Comparison of ENCODE assay signal across 26 cellular contexts in the genomic region with DNA sequence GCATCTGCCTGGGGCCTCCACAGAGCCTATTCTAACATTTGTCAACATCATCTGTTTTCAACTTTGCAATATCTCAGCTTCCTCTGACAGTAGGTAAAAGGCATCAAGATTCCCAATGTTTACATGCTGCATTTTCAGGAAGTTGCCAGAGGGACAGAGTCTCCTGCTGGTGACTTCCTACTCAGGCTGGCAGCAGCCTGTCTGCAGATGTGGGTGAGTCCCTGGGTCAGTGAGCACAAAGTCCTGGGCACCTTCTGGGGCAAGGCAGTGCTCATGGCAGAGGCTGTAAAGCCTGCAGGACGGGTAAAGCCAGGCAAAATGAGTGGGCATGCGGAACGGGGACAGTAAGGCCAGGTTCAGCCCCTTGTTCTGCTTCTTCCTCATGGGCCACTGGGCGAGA.
"Had no signal": no experiment of that assay in that cellular context is flagged by ENCODE, and none has a peak within 500 bp of the region (broad histone marks: within the 10 kb centered on the region; RNA-seq: fewer than 3 reads in every experiment).

No MANE protein-coding gene starts in this region.

- H3K9me3 ChIP-seq: breast epithelium, left lung, pancreas, prostate gland, sigmoid colon, stomach, suprapubic skin, tibial artery had no signal

- H3K27ac Mint-ChIP-seq: activated B cell treated with CpG ODN at 0.5 μM for 24 hours; activated CD8-positive, alpha-beta T cell treated with anti-CD3 and anti-CD28 coated beads for 36 hours; activated naive CD4-positive, alpha-beta T cell treated with anti-CD3 and anti-CD28 coated beads, Interleukin-2, amount 50 U/mL, for 72 hours; activated T-helper 2 cell treated with anti-CD3 and anti-CD28 coated beads, Interferon-gamma antibody, Interleukin-2, Interleukin-4, amounts not matched to agents 10 μg/mL and 5 μg/mL and 100 μg/mL, durations not matched to agents 14 hours and 24 hours and 36 hours; nephron; stimulated activated naive B cell treated with anti-CD40 and anti-IgM and Interleukin-4, amounts not matched to agents 10 μg/mL and 1 μg/mL and 100 μg/mL, for 72 hours had no signal

- H3K4me1 Mint-ChIP-seq: activated B cell treated with CpG ODN at 0.5 μM for 24 hours; stimulated activated naive B cell treated with anti-CD40 and anti-IgM and Interleukin-4, amounts not matched to agents 10 μg/mL and 1 μg/mL and 100 μg/mL, for 72 hours had no signal

- DNase-seq: activated B cell treated with CpG ODN at 0.5 μM for 24 hours; activated CD4-positive, alpha-beta T cell treated with anti-CD3 and anti-CD28 coated beads, Interleukin-2, amount 50 U/mL, for 1 hour; activated CD8-positive, alpha-beta T cell treated with anti-CD3 and anti-CD28 coated beads for 36 hours; activated T-cell treated with anti-CD3 and anti-CD28 coated beads, Interleukin-2, amount 50 U/mL, for 4 hours; central memory CD4-positive, alpha-beta T cell; foreskin melanocyte; mesendoderm; pancreas; sigmoid colon; small intestine; stimulated activated CD4-positive, alpha-beta T cell treated with anti-CD3 and anti-CD28 coated beads, Interleukin-1b, Interleukin-23, amount 100 ng/mL, for 48 hours; stimulated activated CD4-positive, alpha-beta T cell treated with anti-CD3 and anti-CD28 coated beads, Interleukin-4, amount 100 ng/mL, for 4 hours; stimulated activated CD8-positive, alpha-beta memory T cell treated with anti-CD3 and anti-CD28 coated beads, Interleukin-4, amount 100 ng/mL, for 48 hours; stimulated activated naive B cell treated with anti-CD40 and anti-IgM and Interleukin-4, amounts not matched to agents 10 μg/mL and 1 μg/mL and 100 μg/mL, for 72 hours; stomach; T-helper 2 cell; tibial artery had no signal

- H3K4me1 ChIP-seq: breast epithelium, left lung, pancreas, prostate gland, sigmoid colon, suprapubic skin, tibial artery had no signal

- ATAC-seq: activated CD8-positive, alpha-beta T cell treated with anti-CD3 and anti-CD28 coated beads for 36 hours; activated naive CD4-positive, alpha-beta T cell treated with anti-CD3 and anti-CD28 coated beads, Interleukin-2, amount 50 U/mL, for 72 hours; activated T-cell treated with anti-CD3 and anti-CD28 coated beads, Interleukin-2, amount 50 U/mL, for 4 hours; esophagus mucosa; left lung; pancreas; stimulated activated naive B cell treated with anti-CD40 and anti-IgM and Interleukin-4, amounts not matched to agents 10 μg/mL and 1 μg/mL and 100 μg/mL, for 72 hours had no signal

- H3K27ac ChIP-seq: breast epithelium, left lung, pancreas, prostate gland, sigmoid colon, stomach, suprapubic skin, tibial artery had no signal

- H3K36me3 ChIP-seq: breast epithelium, left lung, pancreas, prostate gland, sigmoid colon, stomach, suprapubic skin, tibial artery had no signal

- H3K4me3 ChIP-seq: breast epithelium, left lung, lung, pancreas, prostate gland, sigmoid colon, stomach, suprapubic skin, tibial artery had no signal

- H3K9me3 Mint-ChIP-seq: activated B cell treated with CpG ODN at 0.5 μM for 24 hours; activated CD8-positive, alpha-beta T cell treated with anti-CD3 and anti-CD28 coated beads for 36 hours; activated naive CD4-positive, alpha-beta T cell treated with anti-CD3 and anti-CD28 coated beads, Interleukin-2, amount 50 U/mL, for 72 hours; activated T-cell treated with anti-CD3 and anti-CD28 coated beads, Interleukin-2, amount 50 U/mL, for 4 hours; activated T-helper 2 cell treated with anti-CD3 and anti-CD28 coated beads, Interferon-gamma antibody, Interleukin-2, Interleukin-4, amounts not matched to agents 10 μg/mL and 5 μg/mL and 100 μg/mL, durations not matched to agents 14 hours and 24 hours and 36 hours; nephron; stimulated activated naive B cell treated with anti-CD40 and anti-IgM and Interleukin-4, amounts not matched to agents 10 μg/mL and 1 μg/mL and 100 μg/mL, for 72 hours had no signal

- H3K36me3 Mint-ChIP-seq: activated naive CD4-positive, alpha-beta T cell treated with anti-CD3 and anti-CD28 coated beads, Interleukin-2, amount 50 U/mL, for 72 hours; stimulated activated naive B cell treated with anti-CD40 and anti-IgM and Interleukin-4, amounts not matched to agents 10 μg/mL and 1 μg/mL and 100 μg/mL, for 72 hours had no signal

- H3K4me3 Mint-ChIP-seq: activated B cell treated with CpG ODN at 0.5 μM for 24 hours; activated CD8-positive, alpha-beta T cell treated with anti-CD3 and anti-CD28 coated beads for 36 hours; activated T-cell treated with anti-CD3 and anti-CD28 coated beads, Interleukin-2, amount 50 U/mL, for 4 hours; nephron; stimulated activated naive B cell treated with anti-CD40 and anti-IgM and Interleukin-4, amounts not matched to agents 10 μg/mL and 1 μg/mL and 100 μg/mL, for 72 hours had no signal
